In the genomic region with DNA sequence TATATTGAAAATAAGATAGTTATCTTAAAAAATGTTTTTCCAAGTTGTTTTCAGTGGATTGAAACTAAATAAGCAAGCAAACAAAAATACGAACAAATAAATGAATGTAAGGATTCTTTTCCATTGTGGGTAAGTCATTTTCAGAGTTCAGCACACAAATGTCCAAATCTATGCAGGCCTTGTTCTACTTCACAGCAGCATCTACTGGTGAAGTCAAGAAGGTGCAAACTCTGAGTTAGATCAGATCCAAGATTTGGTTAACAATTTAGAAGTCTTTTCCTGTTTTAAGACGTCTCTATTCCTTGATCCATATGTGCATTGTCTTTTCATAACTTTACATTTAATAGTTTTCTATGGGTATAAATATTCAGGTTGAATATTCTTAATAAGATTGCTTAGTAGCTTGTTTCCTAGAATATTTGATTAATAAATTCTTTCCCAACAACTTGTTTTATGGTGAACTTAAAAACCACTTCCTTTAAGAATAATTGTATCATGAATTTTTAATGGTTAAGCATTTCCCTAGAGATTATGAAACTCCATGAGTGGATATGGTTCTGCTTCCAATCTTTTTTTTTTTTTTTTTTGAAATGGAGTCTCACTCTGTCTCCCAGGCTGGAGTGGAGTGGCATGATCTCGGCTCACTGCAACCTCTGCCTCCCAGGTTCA, we compare ENCODE assay signal across 9 cellular contexts. TPM values are rescaled to one million over a fixed set of nuclear protein-coding genes. Genes with fewer than 3 reads are reported as not detected.
DNase-seq lines count a peak whose midpoint lies in the region; FAIRE-seq and TF ChIP-seq lines count a peak whose summit lies in the region.
"Had no signal": no experiment of that assay in that cellular context is flagged by ENCODE, and none has a peak within 500 bp of the region (broad histone marks: within the 10 kb centered on the region; RNA-seq: fewer than 3 reads in every experiment).

No MANE protein-coding gene starts in this region.

- H3K27me3 Mint-ChIP-seq in osteocyte (ENCODE audit: unreplicated experiment) = no peaks in the 10 kb centered on the region

- H3K4me3 Mint-ChIP-seq in osteocyte (ENCODE audit: unreplicated experiment) = no peak overlapping the region

- H3K36me3 Mint-ChIP-seq in osteocyte (ENCODE audit: unreplicated experiment) = no peaks in the 10 kb centered on the region

- H3K4me3 ChIP-seq in bronchial epithelial cell (ENCODE audit: low read depth, low read length) = no peak overlapping the region
- H3K4me3 ChIP-seq in MG63 = no peak overlapping the region

- H3K27ac Mint-ChIP-seq in osteocyte (ENCODE audit: unreplicated experiment) = no peak overlapping the region

- peaks cover 9% of the 10 kb centered on the region for H3K4me1 Mint-ChIP-seq in osteocyte (ENCODE audit: unreplicated experiment)

- peak; percentile 68 for DNase-seq in EH (ENCODE audit: low read depth)
- DNase-seq in NCI-H1694 treated with DMSO at 0.1 percent for 48 hours (lab: John Stamatoyannopoulos, UW) = peak; percentile 33
- DNase-seq in bronchial epithelial cell (ENCODE audit: low read depth) = peak; percentile 32
- no peak for DNase-seq in osteocyte (ENCODE audit: extremely low spot score, unreplicated experiment)
- no peak for DNase-seq in MG63
- no peak for DNase-seq in middle frontal gyrus (ENCODE audit: extremely low spot score, low spot score)
- no peak for DNase-seq in NCI-H1436 (lab: John Stamatoyannopoulos, UW)
- DNase-seq in GM12892 (ENCODE audit: insufficient read length) = no peak

- no peaks in the 10 kb centered on the region for H3K9me3 ChIP-seq in MG63

- peak; percentile 52 for TF ChIP-seq CTCF in bronchial epithelial cell (IDR thresholded peaks at IDR 0.05; ENCODE audit: insufficient read depth, low read length, severe bottlenecking)
- peak; percentile 83 for TF ChIP-seq CTCF in osteocyte (IDR thresholded peaks at IDR 0.05)

- H3K27me3 ChIP-seq in bronchial epithelial cell (ENCODE audit: control insufficient read depth, insufficient read depth, low read length) = no peaks in the 10 kb centered on the region
- no peaks in the 10 kb centered on the region for H3K27me3 ChIP-seq in MG63

- TF ChIP-seq POLR2A in GM12892 (IDR thresholded peaks at IDR 0.05; ENCODE audit: low read depth, low read length) = no peak

- H3K36me3 ChIP-seq in bronchial epithelial cell (ENCODE audit: control insufficient read depth, insufficient read depth, low read length) = no peaks in the 10 kb centered on the region
- no peaks in the 10 kb centered on the region for H3K36me3 ChIP-seq in MG63

- H3K9me3 Mint-ChIP-seq in osteocyte (ENCODE audit: unreplicated experiment) = no peaks in the 10 kb centered on the region

- no peak for FAIRE-seq in bronchial epithelial cell (lab: Jason Lieb, UNC)
- no peak for FAIRE-seq in GM12892 (lab: Jason Lieb, UNC)

RNA-seq across cellular contexts. Expression of gene PTX3, which starts 10.5 kb away (rescaled TPM):
- 0.90 and 4.2 TPM in 2 replicates for total RNA-seq in bronchial epithelial cell
- 45.7 and 51.8 TPM in 2 replicates for total RNA-seq in osteocyte
- total RNA-seq in MG63 (2014; rRNA removed; shearing (Covaris generic); ENCODE audit: low replicate concordance) = 6.5 and 13.2 TPM in 2 replicates
- polyA plus RNA-seq in GM12892 (2012; ENCODE audit: missing spikeins) = not detected
- total RNA-seq: activated CD8-positive, alpha-beta memory T cell treated with anti-CD3 and anti-CD28 coated beads for 36 hours had no signal

RNA-seq across cellular contexts. Expression of gene VEPH1, which starts 56.1 kb away (rescaled TPM):
- total RNA-seq in bronchial epithelial cell = 0.64 and 1.3 TPM in 2 replicates
- 0.21 and 0.46 TPM in 2 replicates for total RNA-seq in osteocyte
- total RNA-seq in MG63 (2014; rRNA removed; shearing (Covaris generic); ENCODE audit: low replicate concordance) = not detected in 2 replicates
- not detected for polyA plus RNA-seq in GM12892 (2012; ENCODE audit: missing spikeins)
- total RNA-seq: activated CD8-positive, alpha-beta memory T cell treated with anti-CD3 and anti-CD28 coated beads for 36 hours had no signal

Comparison
In these comparisons a context has a peak if more than half of its experiments do, and no peak if none do; other contexts are left out.
1. DNase-seq: peak in EH (single experiment), NCI-H1694 treated with DMSO at 0.1 percent for 48 hours (single experiment) and bronchial epithelial cell (single experiment); none in osteocyte (single experiment), MG63 (single experiment), middle frontal gyrus (single experiment), NCI-H1436 (single experiment) and GM12892 (single experiment).